Comparison of ENCODE assay signal across 2 cellular contexts in genomic region chr5:97071101-97071500, GRCh38.
TF ChIP-seq lines count a peak whose summit lies in the region.

No MANE protein-coding gene starts in this region.

TF ChIP-seq in IMR-90, 13 proteins besides CTCF, POLR2A, EP300 and RAD21 (continued from another document):
- TF ChIP-seq, protein P1, sequence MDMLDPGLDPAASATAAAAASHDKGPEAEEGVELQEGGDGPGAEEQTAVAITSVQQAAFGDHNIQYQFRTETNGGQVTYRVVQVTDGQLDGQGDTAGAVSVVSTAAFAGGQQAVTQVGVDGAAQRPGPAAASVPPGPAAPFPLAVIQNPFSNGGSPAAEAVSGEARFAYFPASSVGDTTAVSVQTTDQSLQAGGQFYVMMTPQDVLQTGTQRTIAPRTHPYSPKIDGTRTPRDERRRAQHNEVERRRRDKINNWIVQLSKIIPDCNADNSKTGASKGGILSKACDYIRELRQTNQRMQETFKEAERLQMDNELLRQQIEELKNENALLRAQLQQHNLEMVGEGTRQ (IDR thresholded peaks at IDR 0.05; ENCODE audit: low read depth, low read length): peak; percentile 72

TF ChIP-seq in K562, 482 proteins besides CTCF, POLR2A, EP300 and RAD21 (continued from another document and continues in another):
- TF ChIP-seq ZBTB5 (IDR thresholded peaks at IDR 0.05): no peak
- TF ChIP-seq ZC3H8 (IDR thresholded peaks at IDR 0.05): no peak
- TF ChIP-seq ZNF444 (CRISPR knock-in tag; IDR thresholded peaks at IDR 0.05): no peak
- TF ChIP-seq SMAD2 (IDR thresholded peaks at IDR 0.05; ENCODE audit: low read depth, low read length): no peak
- TF ChIP-seq, protein P2, sequence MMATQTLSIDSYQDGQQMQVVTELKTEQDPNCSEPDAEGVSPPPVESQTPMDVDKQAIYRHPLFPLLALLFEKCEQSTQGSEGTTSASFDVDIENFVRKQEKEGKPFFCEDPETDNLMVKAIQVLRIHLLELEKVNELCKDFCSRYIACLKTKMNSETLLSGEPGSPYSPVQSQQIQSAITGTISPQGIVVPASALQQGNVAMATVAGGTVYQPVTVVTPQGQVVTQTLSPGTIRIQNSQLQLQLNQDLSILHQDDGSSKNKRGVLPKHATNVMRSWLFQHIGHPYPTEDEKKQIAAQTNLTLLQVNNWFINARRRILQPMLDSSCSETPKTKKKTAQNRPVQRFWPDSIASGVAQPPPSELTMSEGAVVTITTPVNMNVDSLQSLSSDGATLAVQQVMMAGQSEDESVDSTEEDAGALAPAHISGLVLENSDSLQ (IDR thresholded peaks at IDR 0.05): peak; percentile 83
- peak; percentile 51; the same call in 1 of the 2 replicates for TF ChIP-seq L3MBTL2 (IDR thresholded peaks at IDR 0.05)
- no peak for TF ChIP-seq PHB2 (IDR thresholded peaks at IDR 0.05; ENCODE audit: low read depth)
- no peak for TF ChIP-seq FOXA3 (CRISPR knock-in tag; conservative IDR thresholded peaks at IDR 0.05 in 1 of 2, IDR thresholded peaks at IDR 0.05 in 1 of 2)
- TF ChIP-seq, protein P3, sequence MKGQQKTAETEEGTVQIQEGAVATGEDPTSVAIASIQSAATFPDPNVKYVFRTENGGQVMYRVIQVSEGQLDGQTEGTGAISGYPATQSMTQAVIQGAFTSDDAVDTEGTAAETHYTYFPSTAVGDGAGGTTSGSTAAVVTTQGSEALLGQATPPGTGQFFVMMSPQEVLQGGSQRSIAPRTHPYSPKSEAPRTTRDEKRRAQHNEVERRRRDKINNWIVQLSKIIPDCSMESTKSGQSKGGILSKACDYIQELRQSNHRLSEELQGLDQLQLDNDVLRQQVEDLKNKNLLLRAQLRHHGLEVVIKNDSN (CRISPR knock-in tag; IDR thresholded peaks at IDR 0.05): no peak
- no peak for TF ChIP-seq BHLHE40 (IDR thresholded peaks at IDR 0.05; ENCODE audit: low read length)
- no peak for TF ChIP-seq POLR2AphosphoS5 (IDR thresholded peaks at IDR 0.05; ENCODE audit: control insufficient read depth, insufficient read depth, low read depth, low read length)
- TF ChIP-seq BMI1 (IDR thresholded peaks at IDR 0.05; ENCODE audit: low read length): no peak
- no peak for TF ChIP-seq CBX1 (IDR thresholded peaks at IDR 0.05; ENCODE audit: low read depth)
- no peak for TF ChIP-seq ZNF224 (CRISPR knock-in tag; IDR thresholded peaks at IDR 0.05)
- no peak for TF ChIP-seq ZNF668 (CRISPR knock-in tag; IDR thresholded peaks at IDR 0.05)
- TF ChIP-seq THRA (IDR thresholded peaks at IDR 0.05): no peak
- TF ChIP-seq ELF4 (CRISPR knock-in tag; IDR thresholded peaks at IDR 0.05): no peak
- TF ChIP-seq MYBL2 (IDR thresholded peaks at IDR 0.05; ENCODE audit: low read depth): peak; percentile 41
- no peak for TF ChIP-seq MYBL2 (CRISPR knock-in tag; IDR thresholded peaks at IDR 0.05; ENCODE audit: borderline replicate concordance)
- TF ChIP-seq NFATC3 (IDR thresholded peaks at IDR 0.05): no peak
- TF ChIP-seq ZNF655 (CRISPR knock-in tag; IDR thresholded peaks at IDR 0.05): no peak
- no peak for TF ChIP-seq NR0B1 (IDR thresholded peaks at IDR 0.05; ENCODE audit: partially characterized antibody)
- TF ChIP-seq SMARCB1 (IDR thresholded peaks at IDR 0.05; ENCODE audit: insufficient read length, low read depth): no peak
- TF ChIP-seq STAG1 (CRISPR knock-in tag; IDR thresholded peaks at IDR 0.05; ENCODE audit: borderline replicate concordance): no peak
- TF ChIP-seq, protein P4, sequence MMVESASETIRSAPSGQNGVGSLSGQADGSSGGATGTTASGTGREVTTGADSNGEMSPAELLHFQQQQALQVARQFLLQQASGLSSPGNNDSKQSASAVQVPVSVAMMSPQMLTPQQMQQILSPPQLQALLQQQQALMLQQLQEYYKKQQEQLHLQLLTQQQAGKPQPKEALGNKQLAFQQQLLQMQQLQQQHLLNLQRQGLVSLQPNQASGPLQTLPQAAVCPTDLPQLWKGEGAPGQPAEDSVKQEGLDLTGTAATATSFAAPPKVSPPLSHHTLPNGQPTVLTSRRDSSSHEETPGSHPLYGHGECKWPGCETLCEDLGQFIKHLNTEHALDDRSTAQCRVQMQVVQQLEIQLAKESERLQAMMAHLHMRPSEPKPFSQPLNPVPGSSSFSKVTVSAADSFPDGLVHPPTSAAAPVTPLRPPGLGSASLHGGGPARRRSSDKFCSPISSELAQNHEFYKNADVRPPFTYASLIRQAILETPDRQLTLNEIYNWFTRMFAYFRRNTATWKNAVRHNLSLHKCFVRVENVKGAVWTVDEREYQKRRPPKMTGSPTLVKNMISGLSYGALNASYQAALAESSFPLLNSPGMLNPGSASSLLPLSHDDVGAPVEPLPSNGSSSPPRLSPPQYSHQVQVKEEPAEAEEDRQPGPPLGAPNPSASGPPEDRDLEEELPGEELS (CRISPR knock-in tag; IDR thresholded peaks at IDR 0.05; ENCODE audit: borderline replicate concordance): no peak
- TF ChIP-seq FOXM1 (IDR thresholded peaks at IDR 0.05; ENCODE audit: low read depth): 0 out of 2 replicates have a peak, but pooled peaks have one; percentile 40
- TF ChIP-seq FOXM1 (CRISPR knock-in tag; IDR thresholded peaks at IDR 0.05; ENCODE audit: low read depth): no peak
- TF ChIP-seq RNF219 (CRISPR knock-in tag; IDR thresholded peaks at IDR 0.05): no peak
- no peak for TF ChIP-seq WHSC1 (IDR thresholded peaks at IDR 0.05; ENCODE audit: low read length)
- TF ChIP-seq CSDE1 (IDR thresholded peaks at IDR 0.05): no peak
- TF ChIP-seq NFIC (IDR thresholded peaks at IDR 0.05): no peak
- no peak for TF ChIP-seq ATF1 (CRISPR knock-in tag; IDR thresholded peaks at IDR 0.05)
- peak; percentile 31; the same call in 1 of the 2 replicates for TF ChIP-seq ATF1 (tag; IDR thresholded peaks at IDR 0.05)
- no peak for TF ChIP-seq TFE3 (CRISPR knock-in tag; IDR thresholded peaks at IDR 0.05)
- TF ChIP-seq RBFOX2 (IDR thresholded peaks at IDR 0.05; ENCODE audit: low read depth, low read length): no peak
- TF ChIP-seq BRF1 (IDR thresholded peaks at IDR 0.05; ENCODE audit: borderline replicate concordance, extremely low read depth, insufficient read length): no peak
- TF ChIP-seq, protein P1 (CRISPR knock-in tag; IDR thresholded peaks at IDR 0.05): peak; percentile 17; the same call in 1 of the 2 replicates
- no peak for TF ChIP-seq SMARCE1 (IDR thresholded peaks at IDR 0.05)
- no peak for TF ChIP-seq CBFA2T2 (conservative IDR thresholded peaks at IDR 0.05)
- no peak for TF ChIP-seq ZNF143 (CRISPR knock-in tag; IDR thresholded peaks at IDR 0.05)
- TF ChIP-seq ZBED1 (IDR thresholded peaks at IDR 0.05): no peak
